In genomic region chr6:134278000-134278399, GRCh38 we compare ENCODE assay signal across 26 cellular contexts.
"Had no signal": no experiment of that assay in that cellular context is flagged by ENCODE, and none has a peak within 500 bp of the region (broad histone marks: within the 10 kb centered on the region; RNA-seq: fewer than 3 reads in every experiment).

No MANE protein-coding gene starts in this region.

- H3K4me1 ChIP-seq: foreskin keratinocyte, lower lobe of right lung had no signal

- H3K36me3 Mint-ChIP-seq: activated CD8-positive, alpha-beta memory T cell treated with anti-CD3 and anti-CD28 coated beads, Interleukin-2, amount 10 ng/mL, durations not matched to agents 7 days and 5 days; naive thymus-derived CD8-positive, alpha-beta T cell; WTC11 had no signal

- H3K9me3 Mint-ChIP-seq: activated T-cell treated with anti-CD3 and anti-CD28 coated beads, Interleukin-2, amount 50 U/mL, for 72 hours; effector memory CD8-positive, alpha-beta T cell; naive thymus-derived CD8-positive, alpha-beta T cell; WTC11 had no signal

- H3K36me3 ChIP-seq: heart right ventricle, lower lobe of right lung, spleen, thoracic aorta had no signal

- H3K27ac Mint-ChIP-seq: activated naive CD4-positive, alpha-beta T cell treated with anti-CD3 and anti-CD28 coated beads, Interleukin-2, amount 50 U/mL, for 72 hours; WTC11 had no signal

- DNase-seq: activated CD4-positive, alpha-beta T cell treated with anti-CD3 and anti-CD28 coated beads for 1 hour; activated CD4-positive, alpha-beta T cell treated with anti-CD3 and anti-CD28 coated beads, Interleukin-2, amount 10 ng/mL, durations not matched to agents 7 days and 5 days; activated CD8-positive, alpha-beta memory T cell treated with anti-CD3 and anti-CD28 coated beads, Interleukin-2, amount 10 ng/mL, durations not matched to agents 7 days and 5 days; activated CD8-positive, alpha-beta T cell treated with anti-CD3 and anti-CD28 coated beads for 36 hours; activated naive CD4-positive, alpha-beta T cell; activated T-cell treated with anti-CD3 and anti-CD28 coated beads, Interleukin-2, amount 50 U/mL, for 72 hours; effector memory CD8-positive, alpha-beta T cell; foreskin keratinocyte; heart right ventricle; kidney glomerular epithelial cell; lower lobe of right lung; mesenchymal stem cell; naive thymus-derived CD8-positive, alpha-beta T cell; occipital lobe; posterior cingulate gyrus; right cardiac atrium; spleen; stimulated activated CD4-positive, alpha-beta T cell treated with anti-CD3 and anti-CD28 coated beads, Interleukin-2, amount 100 ng/mL, for 48 hours; stimulated activated naive CD8-positive, alpha-beta T cell treated with anti-CD3 and anti-CD28 coated beads, Interleukin-15, Interleukin-2, amounts not matched to agents 100 U/mL and 50 U/mL, for 24 hours; T-helper 2 cell had no signal

- H3K27me3 Mint-ChIP-seq: activated CD4-positive, alpha-beta T cell treated with anti-CD3 and anti-CD28 coated beads, Interleukin-2, amount 10 ng/mL, durations not matched to agents 7 days and 5 days; activated CD8-positive, alpha-beta T cell treated with anti-CD3 and anti-CD28 coated beads for 36 hours; effector memory CD8-positive, alpha-beta T cell; naive thymus-derived CD8-positive, alpha-beta T cell had no signal

- H3K4me3 Mint-ChIP-seq: activated CD8-positive, alpha-beta memory T cell treated with anti-CD3 and anti-CD28 coated beads, Interleukin-2, amount 10 ng/mL, durations not matched to agents 7 days and 5 days; activated CD8-positive, alpha-beta T cell treated with anti-CD3 and anti-CD28 coated beads for 36 hours; neural crest cell; WTC11 had no signal

- H3K4me1 Mint-ChIP-seq: neural crest cell had no signal

- ATAC-seq: activated CD8-positive, alpha-beta memory T cell treated with anti-CD3 and anti-CD28 coated beads, Interleukin-2, amount 10 ng/mL, durations not matched to agents 7 days and 5 days; activated CD8-positive, alpha-beta T cell treated with anti-CD3 and anti-CD28 coated beads for 36 hours; activated naive CD4-positive, alpha-beta T cell treated with anti-CD3 and anti-CD28 coated beads, Interleukin-2, amount 50 U/mL, for 72 hours; effector memory CD8-positive, alpha-beta T cell; foreskin keratinocyte; heart right ventricle; left lobe of liver; lower lobe of right lung; naive thymus-derived CD8-positive, alpha-beta T cell; right cardiac atrium; stimulated activated naive CD8-positive, alpha-beta T cell treated with anti-CD3 and anti-CD28 coated beads, Interleukin-15, Interleukin-2, amounts not matched to agents 100 U/mL and 50 U/mL, for 24 hours; WTC11 had no signal

- H3K4me3 ChIP-seq: coronary artery, heart right ventricle, lower lobe of right lung, thoracic aorta had no signal

- H3K27ac ChIP-seq: coronary artery, foreskin keratinocyte, lower lobe of right lung, thoracic aorta had no signal

- H3K9me3 ChIP-seq: heart right ventricle, lower lobe of right lung, spleen, thoracic aorta had no signal
